Comparison of ENCODE assay signal across 18 cellular contexts in genomic region chr16:70434489-70435260, GRCh38. TPM values are rescaled to one million over a fixed set of nuclear protein-coding genes. Genes with fewer than 3 reads are reported as not detected.
DNase-seq lines count a peak whose midpoint lies in the region; ATAC-seq and TF ChIP-seq lines count a peak whose summit lies in the region.
"Had no signal": no experiment of that assay in that cellular context is flagged by ENCODE, and none has a peak within 500 bp of the region (broad histone marks: within the 10 kb centered on the region; RNA-seq: fewer than 3 reads in every experiment).

No MANE protein-coding gene starts in this region.

- H3K9me3 ChIP-seq in left ventricle myocardium inferior (replicated peaks) (no peaks in the 10 kb centered on the region), right atrium auricular region (no peaks in the 10 kb centered on the region), thoracic aorta (no peaks in the 10 kb centered on the region)
- H3K9me3 ChIP-seq: SJCRH30 had no signal

- H3K27ac ChIP-seq in left ventricle myocardium inferior (replicated peaks) (peak overlapping the region; percentile 68), right atrium auricular region (peak overlapping the region in 1 of 2 donors; percentile 63), thoracic aorta (peak overlapping the region; percentile 48 to 58)

- TF ChIP-seq CTCF in left ventricle myocardium inferior (IDR thresholded peaks at IDR 0.05; ENCODE audit: borderline replicate concordance) (no peak), right atrium auricular region (IDR thresholded peaks at IDR 0.05) (no peak), WTC11 (IDR thresholded peaks at IDR 0.05) (no peak), thoracic aorta (IDR thresholded peaks at IDR 0.05) (no peak)

- no peaks in the 10 kb centered on the region for H3K27me3 ChIP-seq in left ventricle myocardium inferior (ENCODE audit: low read depth)
- H3K27me3 ChIP-seq in right atrium auricular region, result no peaks in the 10 kb centered on the region
- H3K27me3 ChIP-seq in thoracic aorta (replicated peaks; ENCODE audit: insufficient read depth), result no peaks in the 10 kb centered on the region
- H3K27me3 ChIP-seq: SJCRH30 had no signal

- H3K36me3 Mint-ChIP-seq in WTC11 (peaks cover 9% of the 10 kb centered on the region; the same call in 1 of the 2 replicates), naive B cell (no peaks in the 10 kb centered on the region)

- H3K4me3 ChIP-seq in left ventricle myocardium inferior, result no peak overlapping the region
- H3K4me3 ChIP-seq in right atrium auricular region, result no peak overlapping the region
- no peak overlapping the region for H3K4me3 ChIP-seq in thoracic aorta
- H3K4me3 ChIP-seq: SJCRH30 had no signal

- ATAC-seq in WTC11 (no peak), naive B cell (ENCODE audit: low read depth in 2 of 2) (no peak), thoracic aorta (ENCODE audit: insufficient number of reproducible peaks, low FRiP score, low read depth) (no peak), GM18868 (IDR thresholded peaks at IDR 0.05; ENCODE audit: unreplicated experiment) (no peak)
- ATAC-seq: HCT116, left lobe of liver had no signal

- peaks cover 67% of the 10 kb centered on the region for H3K4me1 Mint-ChIP-seq in WTC11
- H3K4me1 Mint-ChIP-seq in naive B cell, result peaks cover 56 to 89% (median 76%) of the 10 kb centered on the region in 3 donors

- H3K27me3 Mint-ChIP-seq in WTC11 (ENCODE audit: low read depth) (no peaks in the 10 kb centered on the region), naive B cell (no peaks in the 10 kb centered on the region)
- H3K27me3 Mint-ChIP-seq: activated naive CD4-positive, alpha-beta T cell treated with anti-CD3 and anti-CD28 coated beads, Interleukin-2, amount 50 U/mL, for 24 hours had no signal

- H3K27ac Mint-ChIP-seq in WTC11 (peak overlapping the region; percentile 53; the same call in 1 of the 2 replicates), naive B cell (peak overlapping the region in 5 of 6 donors; percentile 56 to 99 (median 92))

- intact Hi-C loops in left ventricle myocardium inferior (cut with micrococcal nuclease), result loop anchor here (10.0 kb wide), 1 partner anchor 50 kb away; no protein-coding TSS in a partner anchor

- POLR2A ChIA-PET in WTC11 (lab: Charles Lee) (no interaction called here), HEK293T (lab: Yijun Ruan, JAX) (no interaction called here)

- H3K4me1 ChIP-seq in left ventricle myocardium inferior (peaks cover 91% of the 10 kb centered on the region), right atrium auricular region (peaks cover 0 to 83% of the 10 kb centered on the region in 2 donors), thoracic aorta (ENCODE audit: control insufficient read depth in 1 of 2, low read depth in 2 of 2) (peaks cover 40 to 70% of the 10 kb centered on the region in 2 donors)

- H3K4me3 Mint-ChIP-seq in WTC11 (no peak overlapping the region), naive B cell (peak overlapping the region in 6 of 8 donors; percentile 68 to 86 (median 81))
- H3K4me3 Mint-ChIP-seq: activated naive CD4-positive, alpha-beta T cell treated with anti-CD3 and anti-CD28 coated beads, Interleukin-2, amount 50 U/mL, for 24 hours had no signal

- DNase-seq in left ventricle myocardium inferior (no peak), right atrium auricular region (ENCODE audit: low spot score) (no peak), WTC11 (ENCODE audit: low spot score) (no peak), naive B cell (no peak), thoracic aorta (ENCODE audit: low spot score) (no peak), HEK293T (ENCODE audit: extremely low spot score) (no peak), anterior cingulate cortex (lab: John Stamatoyannopoulos, UW) (no peak)
- DNase-seq: activated CD4-positive, alpha-beta T cell treated with anti-CD3 and anti-CD28 coated beads, Interleukin-2, amount 50 U/mL, for 1 hour; activated T-cell treated with anti-CD3 and anti-CD28 coated beads for 4 hours; effector CD8-positive, alpha-beta T cell; NCI-H2171 treated with DMSO at 0.1 percent for 48 hours; NK-92 treated with Interleukin-12 subunit alpha and Interleukin-12 subunit beta, amount 100 ng/mL, for 24 hours; SJCRH30; T1000 had no signal

- H3K36me3 ChIP-seq in left ventricle myocardium inferior (no peaks in the 10 kb centered on the region), right atrium auricular region (no peaks in the 10 kb centered on the region), thoracic aorta (no peaks in the 10 kb centered on the region)
- H3K36me3 ChIP-seq: SJCRH30 had no signal

- H3K9me3 Mint-ChIP-seq in WTC11, result no peaks in the 10 kb centered on the region
- no peaks in the 10 kb centered on the region for H3K9me3 Mint-ChIP-seq in naive B cell
- H3K9me3 Mint-ChIP-seq: activated naive CD4-positive, alpha-beta T cell treated with anti-CD3 and anti-CD28 coated beads, Interleukin-2, amount 50 U/mL, for 24 hours had no signal

- CTCF ChIA-PET in WTC11 (lab: Charles Lee) (interaction anchor here (2.8 kb wide), 1 partner anchor 36 kb away, joined by 10 read pairs; no protein-coding TSS in a partner anchor), HEK293T (lab: Yijun Ruan, JAX) (interaction anchor here (1.0 kb wide), 1 partner anchor 40 kb away, joined by 3 read pairs; no protein-coding TSS in a partner anchor)

TF ChIP-seq in WTC11, 78 proteins besides CTCF, POLR2A, EP300 and RAD21:
- no peak for TF ChIP-seq PRRX2 (CRISPR knock-in tag; IDR thresholded peaks at IDR 0.05)
- no peak for TF ChIP-seq ZNF263 (CRISPR knock-in tag; IDR thresholded peaks at IDR 0.05; ENCODE audit: low read depth)

TF ChIP-seq in HEK293T, 16 proteins besides CTCF, POLR2A, EP300 and RAD21:
- TF ChIP-seq FOXA1 (IDR thresholded peaks at IDR 0.05), result no peak
- TF ChIP-seq ZNF384 (IDR thresholded peaks at IDR 0.05), result no peak
- no peak for TF ChIP-seq FOXM1 (IDR thresholded peaks at IDR 0.05; ENCODE audit: borderline replicate concordance)
TF ChIP-seq in HEK293T: peak in this region for 0.

RNA-seq across cellular contexts. Expression of gene ST3GAL2, which starts 4.2 kb away (rescaled TPM):
- 22.3 TPM for total RNA-seq in left ventricle myocardium inferior
- total RNA-seq in right atrium auricular region, result 10 to 100 TPM; 13.5 to 16.9 TPM
- 46.0 to 49.4 TPM (median 46.2 TPM) in 3 replicates for total RNA-seq in WTC11 (2021)
- 10 to 100 TPM; 12.7 to 28.7 (median 22.3) TPM for polyA plus RNA-seq in naive B cell (ENCODE audit: low read depth in 6 of 6)
- 10 to 100 TPM; 21.0 to 28.4 TPM for total RNA-seq in thoracic aorta

RNA-seq across cellular contexts. Expression of gene FCSK, which starts 19.7 kb away (rescaled TPM):
- 7.4 TPM for total RNA-seq in left ventricle myocardium inferior
- total RNA-seq in right atrium auricular region, result 10 to 100 TPM in 1 of 2 donors, 1 to 10 TPM in 1; 9.5 to 10.2 TPM
- total RNA-seq in WTC11 (2021), result 7.0 to 10.6 TPM (median 8.6 TPM) in 3 replicates
- 1 to 10 TPM; 2.5 to 5.8 (median 4.7) TPM for polyA plus RNA-seq in naive B cell (ENCODE audit: low read depth in 6 of 6)
- total RNA-seq in thoracic aorta, result 10 to 100 TPM; 16.1 to 20.4 TPM
